In genomic region chr13:110561335-110562033, GRCh38 we compare ENCODE assay signal across 8 cellular contexts. TPM values are rescaled to one million over a fixed set of nuclear protein-coding genes. Genes with fewer than 3 reads are reported as not detected.
DNase-seq lines count a peak whose midpoint lies in the region; ATAC-seq, FAIRE-seq and TF ChIP-seq lines count a peak whose summit lies in the region.

Gene RAB20 (minus strand): TSS chr13:110561722. CDS start chr13:110561519, 203 bp downstream.

- ATAC-seq in GM18907 (IDR thresholded peaks at IDR 0.05; ENCODE audit: unreplicated experiment) (peak; percentile 79), HG03103 (IDR thresholded peaks at IDR 0.05; ENCODE audit: low read depth, unreplicated experiment) (peak; percentile 78), mucosa of descending colon (peak; percentile 84)

- H3K4me3 ChIP-seq in AG10803 (ENCODE audit: low read length) (peak within 1 kb of the TSS; percentile 81), endothelial cell of umbilical vein (replicated peaks in 1 of 3; ENCODE audit: insufficient read depth in 1 of 3, low read depth in 1 of 3, low read length in 3 of 3) (peak within 1 kb of the TSS; percentile 73 to 82 (median 80)), mucosa of descending colon (peak within 1 kb of the TSS; percentile 70)

- no peak within 1 kb of the TSS for H3K27ac ChIP-seq in endothelial cell of umbilical vein (ENCODE audit: insufficient read depth, low read depth, low read length)

- dilution Hi-C loops in endothelial cell of umbilical vein (cut with MboI; ENCODE audit: extremely low pct_ligation_motif_present, low sequenced_read_pairs) = no loop called here

- DNase-seq in AG10803 (ENCODE audit: low read depth) (peak; percentile 75), NOMO-1 treated with DMSO at 0.1 percent for 48 hours (lab: John Stamatoyannopoulos, UW; ENCODE audit: unreplicated experiment) (peak; percentile 79), endothelial cell of umbilical vein (ENCODE audit: low read depth, low spot score) (peak; percentile 67), mucosa of descending colon (peak; percentile 92 to 93 (median 93))
- DNase-seq in activated CD8-positive, alpha-beta memory T cell treated with anti-CD3 and anti-CD28 coated beads, Interleukin-2, amount 50 U/mL, for 4 hours = peak; percentile 58
- DNase-seq in stimulated activated CD8-positive, alpha-beta memory T cell treated with anti-CD3 and anti-CD28 coated beads, Interleukin-4, amount 100 ng/mL, for 1 hour (ENCODE audit: low read depth in 2 of 2, low spot score in 1 of 2) = peak; percentile 6 to 7

- no peak for TF ChIP-seq CTCF in AG10803 (conservative IDR thresholded peaks at IDR 0.05; ENCODE audit: low read length)
- no peak for TF ChIP-seq CTCF in endothelial cell of umbilical vein (IDR thresholded peaks at IDR 0.05; ENCODE audit: extremely low read depth in 1 of 2, insufficient read depth in 1 of 2, low read depth in 1 of 2, low read length in 2 of 2)
- TF ChIP-seq CTCF in mucosa of descending colon (IDR thresholded peaks at IDR 0.05) = peak; percentile 8

- BruUV-seq in endothelial cell of umbilical vein (replicated peaks; lab: Mats Ljungman, UMichigan) = no TSS peak

- H3K9me3 ChIP-seq in endothelial cell of umbilical vein (replicated peaks; ENCODE audit: control insufficient read depth, insufficient read depth, low read length) (no peaks in the 10 kb centered on the region), mucosa of descending colon (no peaks in the 10 kb centered on the region)

- H3K4me2 ChIP-seq in endothelial cell of umbilical vein (ENCODE audit: insufficient read depth, low read length) = peak within 1 kb of the TSS; percentile 95

- H3K79me2 ChIP-seq in endothelial cell of umbilical vein (ENCODE audit: control insufficient read depth, insufficient read depth, low read length) = no peaks in the 10 kb centered on the region

- POLR2A ChIA-PET in endothelial cell of umbilical vein (lab: Charles Lee) = interaction anchor here (1.2 kb wide), 1 partner anchor 154 kb away, joined by 4 read pairs; no protein-coding TSS in a partner anchor

- H3K9ac ChIP-seq in endothelial cell of umbilical vein (replicated peaks; ENCODE audit: extremely low read depth, insufficient read depth, low read length) = peak within 1 kb of the TSS; percentile 29

- FAIRE-seq in endothelial cell of umbilical vein (lab: Jason Lieb, UNC) = peak; percentile 28

- TF ChIP-seq POLR2A in endothelial cell of umbilical vein (IDR thresholded peaks at IDR 0.05; ENCODE audit: low read depth, low read length) = peak; percentile 32

- intact Hi-C loops in endothelial cell of umbilical vein (cut with micrococcal nuclease) = loop anchor here (2.0 kb wide), 1 partner anchor 15 kb away; no protein-coding TSS in a partner anchor
- intact Hi-C loops in mucosa of descending colon (cut with DNase I, micrococcal nuclease) = no loop called here

- peaks cover 8% of the 10 kb centered on the region for H3K4me1 ChIP-seq in endothelial cell of umbilical vein (ENCODE audit: control insufficient read depth, extremely low read depth, insufficient read depth, low read length)
- H3K4me1 ChIP-seq in mucosa of descending colon (ENCODE audit: low read depth) = peaks cover 25% of the 10 kb centered on the region

- peaks cover 15 to 20% of the 10 kb centered on the region in 2 experiments for H3K27me3 ChIP-seq in endothelial cell of umbilical vein (ENCODE audit: control insufficient read depth in 2 of 2, insufficient read depth in 2 of 2, low read length in 2 of 2)

- peak within 1 kb of the TSS; percentile 98 for H2AFZ ChIP-seq in endothelial cell of umbilical vein (ENCODE audit: low read depth, low read length)

- H3K36me3 ChIP-seq in endothelial cell of umbilical vein (ENCODE audit: control insufficient read depth in 2 of 2, extremely low read depth in 1 of 2, insufficient read depth in 2 of 2, low read length in 2 of 2) = no peaks in the 10 kb centered on the region
- H3K36me3 ChIP-seq in mucosa of descending colon (ENCODE audit: low read depth) = no peaks in the 10 kb centered on the region

- H3K9me1 ChIP-seq in endothelial cell of umbilical vein (replicated peaks; ENCODE audit: control insufficient read depth, extremely low read depth, insufficient read depth, low read length) = no peaks in the 10 kb centered on the region

- no peaks in the 10 kb centered on the region for H4K20me1 ChIP-seq in endothelial cell of umbilical vein (replicated peaks; ENCODE audit: control insufficient read depth, extremely low read depth, insufficient read depth, low read length)

- CTCF ChIA-PET in endothelial cell of umbilical vein (lab: Charles Lee) = interaction anchor here (1.1 to 1.5 kb wide), 5 partner anchors 13 to 106 kb away, joined by 3 to 9 read pairs (median 4); no protein-coding TSS in a partner anchor

TF ChIP-seq in endothelial cell of umbilical vein, 7 proteins besides CTCF, POLR2A, EP300 and RAD21:
- TF ChIP-seq JUN (IDR thresholded peaks at IDR 0.05; ENCODE audit: borderline replicate concordance, insufficient read depth, insufficient read length, low read depth) = no peak
- peak; percentile 56 for TF ChIP-seq EZH2 (IDR thresholded peaks at IDR 0.05; ENCODE audit: borderline replicate concordance, low read depth, low read length, severe bottlenecking)
- TF ChIP-seq FOS (IDR thresholded peaks at IDR 0.05; ENCODE audit: borderline replicate concordance, insufficient read depth, low read length) = no peak
- no peak for TF ChIP-seq GATA2 (IDR thresholded peaks at IDR 0.05; ENCODE audit: insufficient read depth, insufficient read length, low read depth, low read length)
- no peak for TF ChIP-seq MAX (IDR thresholded peaks at IDR 0.05; ENCODE audit: insufficient read depth, insufficient read length)
- TF ChIP-seq MYC (IDR thresholded peaks at IDR 0.05; ENCODE audit: low read depth, low read length) = no peak
- TF ChIP-seq POLR2AphosphoS5 (IDR thresholded peaks at IDR 0.05; ENCODE audit: insufficient read depth, low read depth, low read length) = no peak

RNA-seq across cellular contexts. Expression of gene RAB20, which starts in this region (rescaled TPM):
- total RNA-seq in endothelial cell of umbilical vein (1.3 and 1.4 TPM in 2 replicates), mucosa of descending colon (10 to 100 TPM; 24.4 to 45.2 (median 33.7) TPM)
- 1.7 and 1.8 TPM in 2 replicates for polyA plus RNA-seq in endothelial cell of umbilical vein
- polyA plus RNA-seq in endothelial cell of umbilical vein (2011; cell fraction: cytosol; rRNA removed) = 2.0 TPM in 2 replicates
- 0.74 and 0.92 TPM in 2 replicates for polyA plus RNA-seq in endothelial cell of umbilical vein (2011; cell fraction: nucleus; rRNA removed)
- polyA plus RNA-seq in endothelial cell of umbilical vein (2012) = 1.4 and 2.0 TPM in 2 replicates
- polyA minus RNA-seq in endothelial cell of umbilical vein = 0.58 and 1.6 TPM in 2 replicates
- 4.7 TPM for polyA minus RNA-seq in endothelial cell of umbilical vein (2011; cell fraction: cytosol; rRNA and poly(A)+ RNA removed)
- 0.38 TPM in 1 of 2 replicates, not detected in the other for polyA minus RNA-seq in endothelial cell of umbilical vein (2011; cell fraction: nucleus; rRNA and poly(A)+ RNA removed)

Comparison
In these comparisons a context has a peak if more than half of its experiments do, and no peak if none do; other contexts are left out.
1. RNA of gene RAB20 (total RNA-seq): 24.4 to 45.2 TPM in mucosa of descending colon; 1.3 to 1.4 TPM in endothelial cell of umbilical vein; every median in the first group is over 10 times any median in the second.
2. DNase-seq: peak in every context shown above with its lines; median percentile 93 in mucosa of descending colon; 79 in NOMO-1 treated with DMSO at 0.1 percent for 48 hours; 75 in AG10803; 67 in endothelial cell of umbilical vein; 58 in activated CD8-positive, alpha-beta memory T cell treated with anti-CD3 and anti-CD28 coated beads, Interleukin-2, amount 50 U/mL, for 4 hours; 6 in stimulated activated CD8-positive, alpha-beta memory T cell treated with anti-CD3 and anti-CD28 coated beads, Interleukin-4, amount 100 ng/mL, for 1 hour.
3. Peak in every context shown above with its lines, with median percentiles within 50 percentile points of each other: H3K4me3 ChIP-seq and ATAC-seq.